ENCODE assay signal across 18 cellular contexts in the genomic region with DNA sequence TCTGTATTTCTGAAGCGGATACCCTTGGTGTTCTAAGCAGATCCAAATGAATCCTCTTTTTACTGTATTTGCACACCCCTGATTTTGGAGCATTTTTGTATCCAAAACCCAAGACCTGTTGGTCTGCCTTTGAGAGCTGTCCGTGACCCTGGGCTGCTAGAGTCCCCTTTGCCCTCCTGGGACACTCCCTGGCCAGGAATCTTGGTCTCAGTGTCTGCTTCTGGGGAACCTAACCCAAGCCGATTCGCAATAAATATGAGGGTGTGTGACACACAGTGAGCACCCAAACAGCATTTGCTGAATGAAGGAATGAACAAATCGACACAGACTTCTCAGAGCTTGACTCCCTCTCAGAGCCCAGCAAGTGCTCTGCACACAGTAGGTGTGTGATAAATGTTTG.
"Had no signal": no experiment of that assay in that cellular context is flagged by ENCODE, and none has a peak within 500 bp of the region (broad histone marks: within the 10 kb centered on the region; RNA-seq: fewer than 3 reads in every experiment).

No MANE protein-coding gene starts in this region.

- H2AFZ ChIP-seq: neural progenitor cell had no signal

- H3K4me1 ChIP-seq: neural progenitor cell had no signal

- ATAC-seq: heart left ventricle; natural killer cell; stimulated activated naive CD8-positive, alpha-beta T cell treated with anti-CD3 and anti-CD28 coated beads, Interleukin-15, Interleukin-2, amounts not matched to agents 100 U/mL and 50 U/mL, for 24 hours had no signal

- H3K9ac ChIP-seq: neural progenitor cell had no signal

- H3K36me3 ChIP-seq: heart left ventricle, neural progenitor cell, ovary, right atrium auricular region, suprapubic skin, thyroid gland had no signal

- H3K27me3 ChIP-seq: heart left ventricle, ovary, right atrium auricular region, suprapubic skin, thyroid gland had no signal

- H3K9me3 ChIP-seq: heart left ventricle, ovary, right atrium auricular region, suprapubic skin, thyroid gland had no signal

- H3K4me2 ChIP-seq: neural progenitor cell, smooth muscle cell had no signal

- FAIRE-seq: urothelium cell line had no signal

- H3K4me3 ChIP-seq: coronary artery, heart left ventricle, neural progenitor cell, ovary, right atrium auricular region, smooth muscle cell, suprapubic skin, thyroid gland had no signal

- H3K27ac ChIP-seq: coronary artery, heart left ventricle, neural progenitor cell, ovary, right atrium auricular region, suprapubic skin, thyroid gland had no signal

- DNase-seq: effector CD4-positive, alpha-beta T cell; endodermal cell; foreskin melanocyte; heart left ventricle; hippocampal formation; mammary epithelial cell; natural killer cell; nucleus accumbens; stimulated activated CD4-positive, alpha-beta T cell treated with anti-CD3 and anti-CD28 coated beads, Interleukin-2, amount 100 ng/mL, for 48 hours; stimulated activated naive CD8-positive, alpha-beta T cell treated with anti-CD3 and anti-CD28 coated beads, Interleukin-15, Interleukin-2, amounts not matched to agents 100 U/mL and 50 U/mL, for 24 hours; thyroid gland had no signal
